Comparison of ENCODE assay signal across 25 cellular contexts in genomic region chr1:199720496-199720895, GRCh38.
"Had no signal": no experiment of that assay in that cellular context is flagged by ENCODE, and none has a peak within 500 bp of the region (broad histone marks: within the 10 kb centered on the region; RNA-seq: fewer than 3 reads in every experiment).

No MANE protein-coding gene starts in this region.

- H3K9me3 Mint-ChIP-seq: activated B cell treated with CpG ODN at 0.5 μM for 24 hours; activated CD4-positive, alpha-beta memory T cell treated with anti-CD3 and anti-CD28 coated beads for 36 hours; activated CD4-positive, alpha-beta T cell treated with anti-CD3 and anti-CD28 coated beads, Interleukin-2, amount 10 ng/mL, durations not matched to agents 24 days and 14 days; activated naive CD4-positive, alpha-beta T cell treated with anti-CD3 and anti-CD28 coated beads for 36 hours; activated T-cell treated with anti-CD3 and anti-CD28 coated beads, Interleukin-2, amount 50 U/mL, for 4 hours had no signal

- ATAC-seq: activated T-cell treated with anti-CD3 and anti-CD28 coated beads, Interleukin-2, amount 50 U/mL, for 4 hours; T-helper 17 cell had no signal

- H3K27ac ChIP-seq: brain microvascular endothelial cell had no signal

- H3K27me3 ChIP-seq: brain microvascular endothelial cell had no signal

- H3K4me3 Mint-ChIP-seq: activated B cell treated with CpG ODN at 0.5 μM for 24 hours; activated CD4-positive, alpha-beta memory T cell treated with anti-CD3 and anti-CD28 coated beads for 36 hours; activated CD4-positive, alpha-beta T cell treated with anti-CD3 and anti-CD28 coated beads, Interleukin-2, amount 10 ng/mL, durations not matched to agents 24 days and 14 days; activated naive CD4-positive, alpha-beta T cell treated with anti-CD3 and anti-CD28 coated beads for 36 hours; activated naive CD8-positive, alpha-beta T cell; activated T-cell treated with anti-CD3 and anti-CD28 coated beads, Interleukin-2, amount 50 U/mL, for 4 hours; T-helper 17 cell had no signal

- H3K4me1 Mint-ChIP-seq: activated B cell treated with CpG ODN at 0.5 μM for 24 hours had no signal

- DNase-seq: activated B cell treated with CpG ODN at 0.5 μM for 24 hours; activated CD4-positive, alpha-beta memory T cell treated with anti-CD3 and anti-CD28 coated beads for 36 hours; activated CD4-positive, alpha-beta T cell treated with anti-CD3 and anti-CD28 coated beads for 1 hour; activated CD4-positive, alpha-beta T cell treated with anti-CD3 and anti-CD28 coated beads, Interleukin-2, amount 10 ng/mL, durations not matched to agents 24 days and 14 days; activated CD8-positive, alpha-beta memory T cell treated with anti-CD3 and anti-CD28 coated beads for 24 hours; activated effector memory CD4-positive, alpha-beta T cell treated with anti-CD3 and anti-CD28 coated beads, Interleukin-2, amount 50 U/mL, for 16 hours; activated naive CD4-positive, alpha-beta T cell treated with anti-CD3 and anti-CD28 coated beads for 36 hours; activated T-cell treated with anti-CD3 and anti-CD28 coated beads, Interleukin-2, amount 50 U/mL, for 4 hours; amygdala; brain microvascular endothelial cell; cerebellar nuclear complex; KG1; NCI-H1048; NCI-H146; NCI-H187 treated with DMSO at 0.1 percent for 48 hours; NCI-H2171; NCI-H2227 treated with DMSO at 0.1 percent for 48 hours; NCI-H446 treated with DMSO at 0.1 percent for 48 hours; NCI-H526 treated with DMSO at 0.1 percent for 48 hours; NK-92 treated with Interleukin-12 subunit alpha and Interleukin-12 subunit beta, amount 100 ng/mL, for 24 hours; OCI-M1; SIG-M5; T-helper 17 cell; T-helper 9 cell had no signal

- H3K27ac Mint-ChIP-seq: activated B cell treated with CpG ODN at 0.5 μM for 24 hours; activated CD4-positive, alpha-beta memory T cell treated with anti-CD3 and anti-CD28 coated beads for 36 hours; activated CD4-positive, alpha-beta T cell treated with anti-CD3 and anti-CD28 coated beads, Interleukin-2, amount 10 ng/mL, durations not matched to agents 24 days and 14 days; activated naive CD4-positive, alpha-beta T cell treated with anti-CD3 and anti-CD28 coated beads for 36 hours; activated naive CD8-positive, alpha-beta T cell; T-helper 17 cell had no signal

- H3K36me3 ChIP-seq: brain microvascular endothelial cell had no signal

- H3K36me3 Mint-ChIP-seq: activated CD4-positive, alpha-beta memory T cell treated with anti-CD3 and anti-CD28 coated beads for 36 hours; activated naive CD8-positive, alpha-beta T cell had no signal
